Comparison of ENCODE assay signal across 23 cellular contexts in the genomic region with DNA sequence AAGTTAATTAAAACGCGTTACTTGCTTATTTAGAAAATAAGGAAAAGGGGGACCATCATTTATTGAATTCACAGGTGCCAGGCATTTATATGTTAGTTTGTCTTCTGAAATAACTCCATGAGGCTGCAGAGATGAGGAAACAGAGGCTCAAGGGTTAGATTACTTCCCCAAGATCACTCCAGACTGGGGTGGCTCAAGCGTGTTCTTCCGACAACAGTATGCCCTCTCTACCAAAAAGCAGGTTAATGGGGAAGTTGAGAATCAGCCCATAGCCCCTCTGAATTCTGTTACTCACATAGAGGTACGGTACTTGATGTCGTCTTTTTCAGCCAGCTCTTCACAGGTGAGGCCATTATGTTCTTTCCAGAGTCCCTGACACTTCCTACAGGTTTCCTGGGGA.
"Had no signal": no experiment of that assay in that cellular context is flagged by ENCODE, and none has a peak within 500 bp of the region (broad histone marks: within the 10 kb centered on the region; RNA-seq: fewer than 3 reads in every experiment).

No MANE protein-coding gene starts in this region.

- H3K4me1 Mint-ChIP-seq: central memory CD8-positive, alpha-beta T cell; naive B cell had no signal

- H3K27ac Mint-ChIP-seq: activated CD4-positive, alpha-beta memory T cell treated with anti-CD3 and anti-CD28 coated beads for 36 hours; activated naive CD4-positive, alpha-beta T cell treated with anti-CD3 and anti-CD28 coated beads for 36 hours; activated T-cell treated with anti-CD3 and anti-CD28 coated beads, Interleukin-2, amount 50 U/mL, for 72 hours; stimulated activated naive CD8-positive, alpha-beta T cell treated with anti-CD3 and anti-CD28 coated beads, Interleukin-15, Interleukin-2, amounts not matched to agents 100 ng/mL and 50 ng/mL, for 24 hours had no signal

- ATAC-seq: activated T-cell treated with anti-CD3 and anti-CD28 coated beads, Interleukin-2, amount 50 U/mL, for 72 hours; foreskin keratinocyte; left lobe of liver; lower lobe of right lung had no signal

- H3K9me3 ChIP-seq: lower lobe of right lung, prostate gland, transverse colon, uterus had no signal

- H3K36me3 ChIP-seq: uterus had no signal

- H3K4me3 ChIP-seq: coronary artery, lower lobe of right lung, prostate gland, transverse colon, uterus had no signal

- DNase-seq: activated CD4-positive, alpha-beta memory T cell treated with anti-CD3 and anti-CD28 coated beads for 36 hours; activated CD4-positive, alpha-beta T cell treated with anti-CD3 and anti-CD28 coated beads for 4 hours; activated CD4-positive, CD25-positive, alpha-beta regulatory T cell; activated effector memory CD4-positive, alpha-beta T cell treated with Interleukin-2 at 50 U/mL for 16 hours; activated naive CD4-positive, alpha-beta T cell treated with anti-CD3 and anti-CD28 coated beads for 36 hours; activated T-cell treated with anti-CD3 and anti-CD28 coated beads, Interleukin-2, amount 50 U/mL, for 72 hours; aorta; brain microvascular endothelial cell; foreskin keratinocyte; kidney; lower lobe of right lung; naive B cell; stimulated activated CD4-positive, alpha-beta T cell treated with anti-CD3 and anti-CD28 coated beads, Interleukin-4, amount 100 ng/mL, for 24 hours; T-helper 1 cell; T-helper 9 cell; transverse colon; uterus had no signal

- H3K4me3 Mint-ChIP-seq: activated CD4-positive, alpha-beta memory T cell treated with anti-CD3 and anti-CD28 coated beads for 36 hours; activated naive CD4-positive, alpha-beta T cell treated with anti-CD3 and anti-CD28 coated beads for 36 hours; activated T-cell treated with anti-CD3 and anti-CD28 coated beads, Interleukin-2, amount 50 U/mL, for 72 hours; central memory CD8-positive, alpha-beta T cell; naive B cell; neural crest cell; stimulated activated naive CD8-positive, alpha-beta T cell treated with anti-CD3 and anti-CD28 coated beads, Interleukin-15, Interleukin-2, amounts not matched to agents 100 ng/mL and 50 ng/mL, for 24 hours had no signal

- H3K9me3 Mint-ChIP-seq: activated CD4-positive, alpha-beta memory T cell treated with anti-CD3 and anti-CD28 coated beads for 36 hours; activated naive CD4-positive, alpha-beta T cell treated with anti-CD3 and anti-CD28 coated beads for 36 hours; activated T-cell treated with anti-CD3 and anti-CD28 coated beads, Interleukin-2, amount 50 U/mL, for 72 hours; central memory CD8-positive, alpha-beta T cell; naive B cell; neural crest cell; stimulated activated naive CD8-positive, alpha-beta T cell treated with anti-CD3 and anti-CD28 coated beads, Interleukin-15, Interleukin-2, amounts not matched to agents 100 ng/mL and 50 ng/mL, for 24 hours had no signal

- H3K27ac ChIP-seq: brain microvascular endothelial cell, coronary artery, foreskin keratinocyte, lower lobe of right lung, prostate gland, transverse colon, uterus had no signal

- H3K4me1 ChIP-seq: prostate gland, uterus had no signal

- H3K27me3 Mint-ChIP-seq: activated CD4-positive, alpha-beta memory T cell treated with anti-CD3 and anti-CD28 coated beads for 36 hours; central memory CD8-positive, alpha-beta T cell; naive B cell; stimulated activated naive CD8-positive, alpha-beta T cell treated with anti-CD3 and anti-CD28 coated beads, Interleukin-15, Interleukin-2, amounts not matched to agents 100 ng/mL and 50 ng/mL, for 24 hours had no signal

- H3K27me3 ChIP-seq: brain microvascular endothelial cell, foreskin keratinocyte, transverse colon, uterus had no signal
